13 cellular contexts compared by ENCODE assay signal in the genomic region with DNA sequence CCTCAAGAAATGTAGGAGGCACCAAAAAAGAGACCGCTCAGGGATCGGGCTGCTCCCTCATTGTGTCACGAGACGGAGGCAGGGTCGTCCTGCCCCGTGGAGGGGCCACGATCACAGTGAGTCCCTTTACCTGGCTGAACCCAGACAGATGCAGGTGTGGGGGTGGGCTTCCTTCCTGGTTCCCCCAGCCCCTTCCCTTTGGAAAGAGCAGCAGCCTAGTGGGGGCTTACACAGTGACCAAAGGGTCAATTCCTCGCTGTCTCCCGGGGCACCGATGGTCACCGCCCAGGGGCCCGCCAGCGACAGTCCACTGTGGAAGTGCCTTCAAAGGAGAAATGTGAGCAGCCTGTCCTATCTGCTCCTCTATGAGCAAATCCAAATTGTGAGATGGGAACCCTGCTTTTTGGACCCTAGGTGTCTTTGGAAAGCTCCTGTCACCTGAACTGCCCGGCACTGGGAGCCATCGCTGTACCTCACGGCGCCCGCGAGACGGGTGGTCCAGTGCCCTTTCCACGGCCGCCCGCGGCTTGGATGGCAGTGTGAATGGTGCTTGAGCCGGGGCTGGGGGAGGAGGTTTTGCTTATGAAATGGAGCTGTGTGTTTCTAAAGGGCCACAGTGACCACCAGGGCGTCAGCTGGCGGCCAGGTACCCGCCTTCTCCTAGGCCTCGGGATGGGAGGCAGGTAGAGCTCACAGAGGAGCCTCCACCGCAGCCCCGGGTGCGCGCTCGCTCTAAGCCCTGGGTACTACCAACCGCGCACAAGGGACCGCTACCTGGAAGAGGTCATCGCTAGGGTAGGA.
DNase-seq lines count a peak whose midpoint lies in the region; ATAC-seq lines count a peak whose summit lies in the region.
"Had no signal": no experiment of that assay in that cellular context is flagged by ENCODE, and none has a peak within 500 bp of the region (broad histone marks: within the 10 kb centered on the region; RNA-seq: fewer than 3 reads in every experiment).

No MANE protein-coding gene starts in this region.

- H3K36me3 ChIP-seq in thymus (ENCODE audit: control insufficient read depth, insufficient read depth) = no peaks in the 10 kb centered on the region
- H3K36me3 ChIP-seq: heart right ventricle, MG63 had no signal

- peak overlapping the region; percentile 97 for H3K4me3 Mint-ChIP-seq in activated naive CD8-positive, alpha-beta T cell

- WGBS in thymus = 97% methylated on average over 38 of the region's 38 CpGs

- no peaks in the 10 kb centered on the region for H3K9me3 Mint-ChIP-seq in activated naive CD8-positive, alpha-beta T cell (ENCODE audit: low read depth)

- peak; percentile 60 for DNase-seq in activated effector memory CD4-positive, alpha-beta T cell treated with anti-CD3 and anti-CD28 coated beads, Interleukin-2, amount 50 U/mL, for 16 hours
- no peak for DNase-seq in activated effector memory CD4-positive, alpha-beta T cell treated with Interleukin-2 at 50 U/mL for 16 hours
- DNase-seq in left lobe of liver (ENCODE audit: low spot score) = peak; percentile 31
- DNase-seq in NCI-H510A (lab: John Stamatoyannopoulos, UW) = no peak
- no peak for DNase-seq in NK-92 treated with Interleukin-12 subunit alpha and Interleukin-12 subunit beta, amount 100 ng/mL, for 24 hours (lab: John Stamatoyannopoulos, UW)
- DNase-seq: DMS79 treated with DMSO at 0.1 percent for 48 hours, heart right ventricle, MG63, PC-9 had no signal

- H3K36me3 Mint-ChIP-seq in activated naive CD8-positive, alpha-beta T cell = peaks cover 5% of the 10 kb centered on the region

- no peak for ATAC-seq in left lobe of liver
- no peak for ATAC-seq in HG03025 (IDR thresholded peaks at IDR 0.05; ENCODE audit: low FRiP score, unreplicated experiment)
- ATAC-seq: heart right ventricle had no signal

- H3K4me3 ChIP-seq in thymus (ENCODE audit: low read length) = peak overlapping the region; percentile 62
- H3K4me3 ChIP-seq: MG63, PC-9 had no signal

- H3K9me3 ChIP-seq in thymus (ENCODE audit: control insufficient read depth) = peaks cover 7% of the 10 kb centered on the region
- H3K9me3 ChIP-seq: heart right ventricle, MG63 had no signal

- H3K4me1 ChIP-seq in thymus (ENCODE audit: control insufficient read depth, insufficient read depth, low read length) = peaks cover 21% of the 10 kb centered on the region
- H3K4me1 ChIP-seq: heart right ventricle had no signal

- H3K27me3 Mint-ChIP-seq in activated naive CD8-positive, alpha-beta T cell = no peaks in the 10 kb centered on the region

- H3K27ac Mint-ChIP-seq in activated naive CD8-positive, alpha-beta T cell = peak overlapping the region; percentile 98

- no peak overlapping the region for H3K27ac ChIP-seq in thymus (ENCODE audit: low read depth)
- H3K27ac ChIP-seq: epithelial cell of prostate, heart right ventricle, PC-9 had no signal

- peaks cover 52% of the 10 kb centered on the region for H3K4me1 Mint-ChIP-seq in activated naive CD8-positive, alpha-beta T cell (ENCODE audit: low read depth)

- H3K27me3 ChIP-seq in thymus (ENCODE audit: control insufficient read depth, insufficient read depth) = peaks cover 27% of the 10 kb centered on the region
- H3K27me3 ChIP-seq: MG63 had no signal

Comparison
In these comparisons a context has a peak if more than half of its experiments do, and no peak if none do; other contexts are left out.
1. DNase-seq: peak in activated effector memory CD4-positive, alpha-beta T cell treated with anti-CD3 and anti-CD28 coated beads, Interleukin-2, amount 50 U/mL, for 16 hours (single experiment) and left lobe of liver (single experiment); none in activated effector memory CD4-positive, alpha-beta T cell treated with Interleukin-2 at 50 U/mL for 16 hours (single experiment), NCI-H510A (single experiment) and NK-92 treated with Interleukin-12 subunit alpha and Interleukin-12 subunit beta, amount 100 ng/mL, for 24 hours (single experiment).